1 cellular context compared by ENCODE assay signal in the genomic region with DNA sequence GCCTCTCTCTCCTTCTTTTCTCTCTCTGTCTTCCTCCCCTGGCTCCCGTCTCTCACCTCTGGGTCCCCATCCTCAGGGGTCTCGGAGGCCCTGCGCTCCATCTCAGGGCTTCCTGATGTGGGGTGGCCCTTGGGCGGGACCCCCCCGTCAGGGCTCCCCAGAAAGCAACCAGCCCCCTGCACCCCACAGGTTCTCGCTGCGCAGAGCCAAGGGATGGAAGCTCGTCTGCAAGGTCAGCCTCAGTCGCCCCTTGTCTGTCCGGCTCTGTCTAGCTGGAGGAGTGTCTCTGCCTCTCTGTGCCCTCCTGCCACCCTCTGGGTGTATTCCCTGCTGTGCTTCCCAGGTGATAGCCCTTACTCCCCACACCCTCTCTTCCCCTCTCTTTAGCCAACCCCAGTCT.
TF ChIP-seq lines count a peak whose summit lies in the region.

A gene with protein sequence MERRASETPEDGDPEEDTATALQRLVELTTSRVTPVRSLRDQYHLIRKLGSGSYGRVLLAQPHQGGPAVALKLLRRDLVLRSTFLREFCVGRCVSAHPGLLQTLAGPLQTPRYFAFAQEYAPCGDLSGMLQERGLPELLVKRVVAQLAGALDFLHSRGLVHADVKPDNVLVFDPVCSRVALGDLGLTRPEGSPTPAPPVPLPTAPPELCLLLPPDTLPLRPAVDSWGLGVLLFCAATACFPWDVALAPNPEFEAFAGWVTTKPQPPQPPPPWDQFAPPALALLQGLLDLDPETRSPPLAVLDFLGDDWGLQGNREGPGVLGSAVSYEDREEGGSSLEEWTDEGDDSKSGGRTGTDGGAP (minus strand): TSS at position 101 of the 400 bp plus-strand sequence. CDS start 0 bp downstream, at position 101.

TF ChIP-seq in IMR-90, 13 proteins besides CTCF, POLR2A, EP300 and RAD21 (continued from another document):
- TF ChIP-seq RFX5 (IDR thresholded peaks at IDR 0.05; ENCODE audit: low read depth, low read length) (no peak), SMC3 (IDR thresholded peaks at IDR 0.05; ENCODE audit: low read depth, low read length) (no peak), CHD1 (IDR thresholded peaks at IDR 0.05; ENCODE audit: low read depth, low read length) (no peak), CEBPB (IDR thresholded peaks at IDR 0.05; ENCODE audit: low read depth, low read length) (no peak)
- TF ChIP-seq, protein P1, sequence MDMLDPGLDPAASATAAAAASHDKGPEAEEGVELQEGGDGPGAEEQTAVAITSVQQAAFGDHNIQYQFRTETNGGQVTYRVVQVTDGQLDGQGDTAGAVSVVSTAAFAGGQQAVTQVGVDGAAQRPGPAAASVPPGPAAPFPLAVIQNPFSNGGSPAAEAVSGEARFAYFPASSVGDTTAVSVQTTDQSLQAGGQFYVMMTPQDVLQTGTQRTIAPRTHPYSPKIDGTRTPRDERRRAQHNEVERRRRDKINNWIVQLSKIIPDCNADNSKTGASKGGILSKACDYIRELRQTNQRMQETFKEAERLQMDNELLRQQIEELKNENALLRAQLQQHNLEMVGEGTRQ (IDR thresholded peaks at IDR 0.05; ENCODE audit: low read depth, low read length): no peak
